ENCODE assay signal across 22 cellular contexts in genomic region chr2:135947483-135947882, GRCh38.
"Had no signal": no experiment of that assay in that cellular context is flagged by ENCODE, and none has a peak within 500 bp of the region (broad histone marks: within the 10 kb centered on the region; RNA-seq: fewer than 3 reads in every experiment).

No MANE protein-coding gene starts in this region.

- H3K9me3 ChIP-seq: body of pancreas, gastrocnemius medialis, prostate gland, testis had no signal

- H3K27me3 ChIP-seq: body of pancreas, gastrocnemius medialis, testis had no signal

- H3K36me3 ChIP-seq: prostate gland had no signal

- H3K4me3 Mint-ChIP-seq: activated naive CD8-positive, alpha-beta T cell treated with anti-CD3 and anti-CD28 coated beads for 36 hours; type B pancreatic cell had no signal

- ATAC-seq: body of pancreas; gastrocnemius medialis; left ventricle myocardium superior; naive thymus-derived CD8-positive, alpha-beta T cell; right cardiac atrium had no signal

- H3K27ac ChIP-seq: gastrocnemius medialis, prostate gland, testis had no signal

- H3K9me3 Mint-ChIP-seq: naive thymus-derived CD8-positive, alpha-beta T cell; type B pancreatic cell had no signal

- H3K27me3 Mint-ChIP-seq: activated naive CD8-positive, alpha-beta T cell treated with anti-CD3 and anti-CD28 coated beads for 36 hours; naive thymus-derived CD8-positive, alpha-beta T cell; type B pancreatic cell had no signal

- FAIRE-seq: colon had no signal

- H3K4me1 ChIP-seq: prostate gland had no signal

- DNase-seq: activated CD4-positive, alpha-beta T cell treated with anti-CD3 and anti-CD28 coated beads, Interleukin-2, amount 50 U/mL, for 1 hour; activated CD4-positive, CD25-positive, alpha-beta regulatory T cell treated with anti-CD3 and anti-CD28 coated beads, Interleukin-2, amount 50 U/mL, for 72 hours; activated CD8-positive, alpha-beta memory T cell treated with anti-CD3 and anti-CD28 coated beads, Interleukin-2, amount 50 U/mL, for 4 hours; activated gamma-delta T cell treated with Interleukin-2 at 50 U/mL for 16 hours; activated naive CD8-positive, alpha-beta T cell treated with anti-CD3 and anti-CD28 coated beads for 36 hours; activated T-cell treated with anti-CD3 and anti-CD28 coated beads, Interleukin-2, amount 50 U/mL, for 4 hours; amygdala; body of pancreas; caudate nucleus; erythroblast; gastrocnemius medialis; head of caudate nucleus; left ventricle myocardium superior; naive thymus-derived CD8-positive, alpha-beta T cell; right cardiac atrium; stimulated activated CD4-positive, alpha-beta T cell treated with anti-CD3 and anti-CD28 coated beads, Interleukin-15, amount 100 ng/mL, for 24 hours; stimulated activated CD4-positive, alpha-beta T cell treated with anti-CD3 and anti-CD28 coated beads, Interleukin-2, amount 100 ng/mL, for 48 hours; T-helper 1 cell; testis had no signal

- H3K4me3 ChIP-seq: body of pancreas, gastrocnemius medialis, prostate gland, testis had no signal
